In the genomic region with DNA sequence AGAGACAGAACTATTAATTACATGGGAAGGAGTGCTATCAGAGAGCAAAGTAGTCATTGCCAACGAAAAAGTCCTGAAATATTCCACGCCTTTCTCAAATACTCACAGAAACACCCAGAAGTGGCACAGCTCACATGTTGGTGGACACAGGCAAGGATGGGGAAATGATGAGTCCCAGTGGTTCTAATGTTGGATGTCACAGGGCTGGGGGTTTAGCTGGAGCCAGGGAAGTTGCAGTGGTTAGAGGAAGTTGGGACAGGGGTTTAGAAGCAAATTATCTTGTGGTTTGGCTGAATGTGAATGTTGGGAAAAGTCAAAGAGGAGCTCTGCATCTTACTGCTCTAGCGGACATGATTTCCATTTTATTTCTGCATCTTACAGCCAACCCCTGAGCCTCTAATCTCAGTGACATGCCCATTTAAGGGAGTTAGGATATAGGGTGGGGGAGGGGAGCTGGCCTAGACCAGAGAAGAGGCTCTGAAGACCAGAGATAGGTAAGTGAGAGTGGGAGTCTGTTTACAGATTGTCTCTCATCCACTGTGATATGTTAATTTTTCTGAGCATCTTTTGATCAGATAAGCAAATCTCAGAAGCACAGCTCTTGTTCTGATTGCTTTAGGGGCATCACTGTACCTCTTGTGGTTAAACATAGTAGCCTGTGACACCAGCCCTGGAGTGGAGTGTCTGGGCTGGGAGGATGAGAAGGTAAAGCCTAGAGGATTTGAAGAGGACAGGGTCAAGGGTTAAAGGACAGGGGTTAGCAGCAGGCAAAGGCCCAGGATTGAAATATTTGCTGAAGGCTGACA, we compare ENCODE assay signal across 10 cellular contexts. TPM values are rescaled to one million over a fixed set of nuclear protein-coding genes. Genes with fewer than 3 reads are reported as not detected.
A peak's percentile ranks its signal among the peaks of the same experiment; 100 is the strongest.
DNase-seq lines count a peak whose midpoint lies in the region; ATAC-seq and TF ChIP-seq lines count a peak whose summit lies in the region.
"Had no signal": no experiment of that assay in that cellular context is flagged by ENCODE, and none has a peak within 500 bp of the region (broad histone marks: within the 10 kb centered on the region; RNA-seq: fewer than 3 reads in every experiment).

No MANE protein-coding gene starts in this region.

- intact Hi-C loops in aorta (cut with DNase I) (no loop called here), colonic mucosa (cut with DNase I) (no loop called here)

- peaks cover 4 to 6% of the 10 kb centered on the region in 2 donors for H3K4me1 ChIP-seq in aorta (ENCODE audit: control insufficient read depth in 1 of 2, insufficient read depth in 2 of 2, low read length in 2 of 2)
- no peaks in the 10 kb centered on the region for H3K4me1 ChIP-seq in colonic mucosa

- TF ChIP-seq CTCF in colonic mucosa (IDR thresholded peaks at IDR 0.05), result no peak

- DNase-seq in stimulated activated CD4-positive, alpha-beta T cell treated with anti-CD3 and anti-CD28 coated beads, Interleukin-4, amount 100 ng/mL, for 24 hours, result peak; percentile 10
- DNase-seq in stimulated activated CD4-positive, alpha-beta T cell treated with anti-CD3 and anti-CD28 coated beads, Interleukin-12 subunit alpha, Interleukin-12 subunit beta, amount 100 ng/mL, for 4 hours, result no peak
- DNase-seq in naive thymus-derived CD8-positive, alpha-beta T cell, result no peak
- no peak for DNase-seq in aorta
- no peak for DNase-seq in colonic mucosa
- DNase-seq in activated CD8-positive, alpha-beta memory T cell treated with anti-CD3 and anti-CD28 coated beads, Interleukin-2, amount 50 U/mL, for 4 hours, result no peak
- no peak for DNase-seq in epidermal melanocyte (ENCODE audit: insufficient read length, low spot score)
- DNase-seq: COR-L47, NCI-H1436 treated with DMSO at 0.1 percent for 48 hours had no signal

- H3K4me3 Mint-ChIP-seq in activated naive CD8-positive, alpha-beta T cell, result peak overlapping the region; percentile 46
- H3K4me3 Mint-ChIP-seq in naive thymus-derived CD8-positive, alpha-beta T cell, result peak overlapping the region in 4 of 10 donors; percentile 5 to 45 (median 32)

- 73 to 76% methylated on average over 3 of the region's 3 CpGs for WGBS in aorta, 2 donors

- no peak overlapping the region for H3K9ac ChIP-seq in colonic mucosa (ENCODE audit: low read depth in 2 of 2, low read length in 2 of 2)

- H3K4me1 Mint-ChIP-seq in activated naive CD8-positive, alpha-beta T cell (ENCODE audit: low read depth), result peaks cover 56% of the 10 kb centered on the region
- H3K4me1 Mint-ChIP-seq in naive thymus-derived CD8-positive, alpha-beta T cell, result peaks cover 18 to 81% (median 40%) of the 10 kb centered on the region in 4 donors

- no peaks in the 10 kb centered on the region for H3K36me3 Mint-ChIP-seq in activated naive CD8-positive, alpha-beta T cell
- H3K36me3 Mint-ChIP-seq in naive thymus-derived CD8-positive, alpha-beta T cell, result no peaks in the 10 kb centered on the region

- H3K9me3 Mint-ChIP-seq in activated naive CD8-positive, alpha-beta T cell (ENCODE audit: low read depth), result no peaks in the 10 kb centered on the region
- no peaks in the 10 kb centered on the region for H3K9me3 Mint-ChIP-seq in naive thymus-derived CD8-positive, alpha-beta T cell

- H3K36me3 ChIP-seq in aorta (ENCODE audit: control insufficient read depth in 1 of 2, insufficient read depth in 2 of 2, low read length in 1 of 2), result no peaks in the 10 kb centered on the region
- H3K36me3 ChIP-seq in colonic mucosa, result no peaks in the 10 kb centered on the region

- H3K27me3 Mint-ChIP-seq in activated naive CD8-positive, alpha-beta T cell, result no peaks in the 10 kb centered on the region
- H3K27me3 Mint-ChIP-seq in naive thymus-derived CD8-positive, alpha-beta T cell, result no peaks in the 10 kb centered on the region

- H3K4me3 ChIP-seq in aorta (ENCODE audit: low read length in 2 of 2) (no peak overlapping the region), colonic mucosa (no peak overlapping the region)

- peak overlapping the region in 1 of 2 donors; percentile 10 for H3K27ac ChIP-seq in aorta (ENCODE audit: low read depth in 1 of 2, low read length in 2 of 2)
- H3K27ac ChIP-seq in colonic mucosa, result no peak overlapping the region

- POLR2A ChIA-PET in naive thymus-derived CD8-positive, alpha-beta T cell (lab: Charles Lee), result no interaction called here

- no peak for ATAC-seq in naive thymus-derived CD8-positive, alpha-beta T cell
- peak; percentile 8 for ATAC-seq in aorta (ENCODE audit: low FRiP score)

- no peaks in the 10 kb centered on the region for H3K27me3 ChIP-seq in aorta (ENCODE audit: control insufficient read depth in 1 of 2, insufficient read depth in 2 of 2, low read length in 1 of 2)
- H3K27me3 ChIP-seq in colonic mucosa, result no peaks in the 10 kb centered on the region

- peak overlapping the region; percentile 84 for H3K27ac Mint-ChIP-seq in activated naive CD8-positive, alpha-beta T cell
- peak overlapping the region in 8 of 10 donors; percentile 33 to 87 (median 61) for H3K27ac Mint-ChIP-seq in naive thymus-derived CD8-positive, alpha-beta T cell

- H3K9me3 ChIP-seq in aorta (ENCODE audit: control insufficient read depth, low read length) (no peaks in the 10 kb centered on the region), colonic mucosa (no peaks in the 10 kb centered on the region)

RNA-seq across cellular contexts. Expression of a gene that starts 43.5 kb away (rescaled TPM):
- 1 to 10 TPM; 1.6 TPM for total RNA-seq in naive thymus-derived CD8-positive, alpha-beta T cell
- under 1 TPM in 1 of 3 donors, not detected in 2; 0.16 TPM for polyA plus RNA-seq in naive thymus-derived CD8-positive, alpha-beta T cell
- total RNA-seq in aorta, result 10 to 100 TPM; 42.4 to 85.0 TPM
- polyA plus RNA-seq in aorta, result 1 to 10 TPM; 1.3 to 5.8 TPM
- 10 to 100 TPM in 1 of 2 donors, 1 to 10 TPM in 1; 9.6 to 11.8 TPM for total RNA-seq in colonic mucosa

Comparison
In these comparisons a context has a peak if more than half of its experiments do, and no peak if none do; other contexts are left out.
1. RNA of a gene that starts 43.5 kb away (total RNA-seq): 42.4 to 85.0 TPM in aorta and 9.6 to 11.8 TPM in colonic mucosa; 1.6 TPM in naive thymus-derived CD8-positive, alpha-beta T cell; every median in the first group is over 4 times any median in the second.